Comparison of ENCODE assay signal across 35 cellular contexts in genomic region chr6:20436719-20437118, GRCh38.
"Had no signal": no experiment of that assay in that cellular context is flagged by ENCODE, and none has a peak within 500 bp of the region (broad histone marks: within the 10 kb centered on the region; RNA-seq: fewer than 3 reads in every experiment).

No MANE protein-coding gene starts in this region.

- H3K9me3 Mint-ChIP-seq: activated T-helper 17 cell treated with anti-CD3 and anti-CD28 coated beads, Interleukin-2, amount 50 U/mL, for 72 hours; T-helper 2 cell treated with Interferon-gamma antibody and Interleukin-4, amounts not matched to agents 5 μg/mL and 100 μg/mL, for 36 hours had no signal

- H3K27me3 ChIP-seq: adrenal gland, body of pancreas, brain microvascular endothelial cell, breast epithelium had no signal

- H3K4me1 ChIP-seq: adrenal gland, body of pancreas, breast epithelium had no signal

- H3K27ac Mint-ChIP-seq: activated CD4-positive, alpha-beta T cell treated with anti-CD3 and anti-CD28 coated beads for 36 hours; activated CD4-positive, alpha-beta T cell treated with anti-CD3 and anti-CD28 coated beads, Interleukin-2, amount 10 ng/mL, durations not matched to agents 7 days and 5 days; activated CD8-positive, alpha-beta T cell treated with anti-CD3 and anti-CD28 coated beads for 36 hours; activated naive CD4-positive, alpha-beta T cell treated with anti-CD3 and anti-CD28 coated beads for 36 hours; activated naive CD4-positive, alpha-beta T cell treated with anti-CD3 and anti-CD28 coated beads, Interleukin-2, amount 50 U/mL, for 72 hours; activated naive CD8-positive, alpha-beta T cell treated with anti-CD3 and anti-CD28 coated beads for 36 hours; activated T-cell treated with anti-CD3 and anti-CD28 coated beads, Interleukin-2, amount 50 U/mL, for 72 hours; activated T-helper 1 cell treated with anti-CD3 and anti-CD28 coated beads, Interleukin-12 subunit alpha, Interleukin-12 subunit beta, Interleukin-2, Interleukin-4 antibody, amounts not matched to agents 30 ng/mL and 10 ng/mL and 1 ng/mL, durations not matched to agents 14 hours and 24 hours and 36 hours; activated T-helper 17 cell treated with anti-CD3 and anti-CD28 coated beads, Interleukin-2, amount 50 U/mL, for 72 hours; T-helper 1 cell treated with Interleukin-12 subunit alpha and Interleukin-12 subunit beta and Interleukin-4 antibody, amounts not matched to agents 30 μg/mL and 1 μg/mL, for 36 hours; T-helper 2 cell treated with Interferon-gamma antibody and Interleukin-4, amounts not matched to agents 5 μg/mL and 100 μg/mL, for 36 hours had no signal

- H3K36me3 ChIP-seq: adrenal gland, brain microvascular endothelial cell, breast epithelium had no signal

- H3K4me3 Mint-ChIP-seq: activated CD4-positive, alpha-beta T cell treated with anti-CD3 and anti-CD28 coated beads for 36 hours; activated CD4-positive, alpha-beta T cell treated with anti-CD3 and anti-CD28 coated beads, Interleukin-2, amount 10 ng/mL, durations not matched to agents 7 days and 5 days; activated CD8-positive, alpha-beta T cell treated with anti-CD3 and anti-CD28 coated beads for 36 hours; activated naive CD4-positive, alpha-beta T cell treated with anti-CD3 and anti-CD28 coated beads for 36 hours; activated naive CD8-positive, alpha-beta T cell treated with anti-CD3 and anti-CD28 coated beads for 36 hours; activated T-cell treated with anti-CD3 and anti-CD28 coated beads, Interleukin-2, amount 50 U/mL, for 4 hours; activated T-cell treated with anti-CD3 and anti-CD28 coated beads, Interleukin-2, amount 50 U/mL, for 72 hours; activated T-helper 1 cell treated with anti-CD3 and anti-CD28 coated beads, Interleukin-12 subunit alpha, Interleukin-12 subunit beta, Interleukin-2, Interleukin-4 antibody, amounts not matched to agents 30 ng/mL and 10 ng/mL and 1 ng/mL, durations not matched to agents 14 hours and 24 hours and 36 hours; activated T-helper 17 cell treated with anti-CD3 and anti-CD28 coated beads, Interleukin-2, amount 50 U/mL, for 72 hours; T-helper 1 cell treated with Interleukin-12 subunit alpha and Interleukin-12 subunit beta and Interleukin-4 antibody, amounts not matched to agents 30 μg/mL and 1 μg/mL, for 36 hours; T-helper 2 cell treated with Interferon-gamma antibody and Interleukin-4, amounts not matched to agents 5 μg/mL and 100 μg/mL, for 36 hours had no signal

- H3K4me3 ChIP-seq: adrenal gland, body of pancreas, breast epithelium had no signal

- FAIRE-seq: astrocyte, TTC549 had no signal

- H3K27ac ChIP-seq: adrenal gland, body of pancreas, brain microvascular endothelial cell, breast epithelium had no signal

- ATAC-seq: activated CD4-positive, alpha-beta T cell treated with anti-CD3 and anti-CD28 coated beads for 36 hours; activated CD4-positive, CD25-positive, alpha-beta regulatory T cell treated with anti-CD3 and anti-CD28 coated beads, Interleukin-2, amount 50 U/mL, for 24 hours; activated CD8-positive, alpha-beta T cell treated with anti-CD3 and anti-CD28 coated beads for 36 hours; activated naive CD4-positive, alpha-beta T cell treated with anti-CD3 and anti-CD28 coated beads, Interleukin-2, amount 50 U/mL, for 72 hours; activated T-cell treated with anti-CD3 and anti-CD28 coated beads, Interleukin-2, amount 50 U/mL, for 4 hours; activated T-cell treated with anti-CD3 and anti-CD28 coated beads, Interleukin-2, amount 50 U/mL, for 72 hours; activated T-helper 17 cell treated with anti-CD3 and anti-CD28 coated beads, Interleukin-2, amount 50 U/mL, for 72 hours; body of pancreas had no signal

- H3K9me3 ChIP-seq: adrenal gland, body of pancreas, breast epithelium had no signal

- DNase-seq: activated CD4-positive, alpha-beta T cell treated with anti-CD3 and anti-CD28 coated beads for 1 hour; activated CD4-positive, alpha-beta T cell treated with anti-CD3 and anti-CD28 coated beads for 36 hours; activated CD4-positive, alpha-beta T cell treated with anti-CD3 and anti-CD28 coated beads, Interleukin-2, amount 10 ng/mL, durations not matched to agents 7 days and 5 days; activated CD4-positive, alpha-beta T cell treated with anti-CD3 and anti-CD28 coated beads, Interleukin-2, amount 50 U/mL, for 48 hours; activated CD4-positive, CD25-positive, alpha-beta regulatory T cell; activated CD8-positive, alpha-beta memory T cell treated with anti-CD3 and anti-CD28 coated beads, Interleukin-2, amount 50 U/mL, for 4 hours; activated CD8-positive, alpha-beta T cell treated with anti-CD3 and anti-CD28 coated beads for 36 hours; activated effector memory CD4-positive, alpha-beta T cell treated with anti-CD3 and anti-CD28 coated beads, Interleukin-2, amount 50 U/mL, for 16 hours; activated gamma-delta T cell treated with Interleukin-2 at 50 U/mL for 16 hours; activated naive CD4-positive, alpha-beta T cell; activated naive CD4-positive, alpha-beta T cell treated with anti-CD3 and anti-CD28 coated beads for 36 hours; activated naive CD4-positive, alpha-beta T cell treated with anti-CD3 and anti-CD28 coated beads, Interleukin-2, amount 50 U/mL, for 16 hours; activated naive CD8-positive, alpha-beta T cell treated with anti-CD3 and anti-CD28 coated beads for 36 hours; activated T-cell treated with anti-CD3 and anti-CD28 coated beads for 4 hours; activated T-cell treated with anti-CD3 and anti-CD28 coated beads, Interleukin-2, amount 50 U/mL, for 1 hour; activated T-cell treated with anti-CD3 and anti-CD28 coated beads, Interleukin-2, amount 50 U/mL, for 4 hours; activated T-cell treated with anti-CD3 and anti-CD28 coated beads, Interleukin-2, amount 50 U/mL, for 72 hours; adrenal gland; amniotic stem cell; aorta; body of pancreas; brain microvascular endothelial cell; central memory CD4-positive, alpha-beta T cell; T-helper 1 cell; T-helper 2 cell; T-helper 9 cell had no signal

- H3K27me3 Mint-ChIP-seq: activated CD4-positive, alpha-beta T cell treated with anti-CD3 and anti-CD28 coated beads for 36 hours; activated CD4-positive, alpha-beta T cell treated with anti-CD3 and anti-CD28 coated beads, Interleukin-2, amount 10 ng/mL, durations not matched to agents 7 days and 5 days; activated CD8-positive, alpha-beta T cell treated with anti-CD3 and anti-CD28 coated beads for 36 hours; activated naive CD8-positive, alpha-beta T cell treated with anti-CD3 and anti-CD28 coated beads for 36 hours; activated T-helper 17 cell treated with anti-CD3 and anti-CD28 coated beads, Interleukin-2, amount 50 U/mL, for 72 hours had no signal
